ENCODE assay signal across 11 cellular contexts in the genomic region with DNA sequence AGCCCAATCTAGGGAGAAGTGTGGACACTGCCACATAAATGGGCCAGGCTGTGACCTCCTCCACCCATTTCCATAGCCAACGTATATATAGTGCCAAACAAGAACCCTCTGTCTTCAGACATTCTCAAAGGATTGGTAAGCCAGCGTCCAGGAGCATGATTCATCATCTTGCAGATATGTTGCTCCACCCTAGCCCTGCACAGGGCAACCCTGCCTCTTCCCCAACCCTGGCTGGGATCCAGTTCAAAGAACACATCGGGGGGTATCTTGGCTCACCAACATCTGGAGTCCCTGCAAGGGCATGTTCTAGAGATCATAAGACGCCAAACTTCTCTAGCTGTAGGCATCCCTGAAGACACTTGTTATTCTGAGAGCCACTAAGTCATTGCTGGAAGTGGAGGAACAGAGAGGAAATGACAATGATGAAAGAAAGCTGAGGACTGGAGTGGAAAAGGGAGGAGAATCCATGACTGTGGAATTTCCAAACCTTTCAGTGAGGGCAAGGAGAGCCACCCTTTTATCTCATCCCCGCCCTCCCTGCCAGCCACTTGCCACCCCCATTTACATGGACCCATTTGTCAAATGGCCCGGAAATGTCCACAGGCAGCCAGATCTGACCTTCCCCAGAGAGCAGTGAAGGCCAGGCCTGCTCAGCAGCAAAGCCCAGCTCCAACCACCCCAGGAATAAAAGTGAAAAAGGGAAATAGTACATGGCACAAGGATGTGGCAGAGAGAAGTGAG.
DNase-seq lines count a peak whose midpoint lies in the region; ATAC-seq, FAIRE-seq and TF ChIP-seq lines count a peak whose summit lies in the region.
"Had no signal": no experiment of that assay in that cellular context is flagged by ENCODE, and none has a peak within 500 bp of the region (broad histone marks: within the 10 kb centered on the region; RNA-seq: fewer than 3 reads in every experiment).

No MANE protein-coding gene starts in this region.

- no peak for TF ChIP-seq POLR2A in H54 (IDR thresholded peaks at IDR 0.05; ENCODE audit: low read depth, low read length)

- ATAC-seq in SK-N-SH treated with all-trans-retinoic acid at 6 μM for 48 hours (peak; percentile 77), GM18867 (IDR thresholded peaks at IDR 0.05; ENCODE audit: unreplicated experiment) (no peak), HG03342 (IDR thresholded peaks at IDR 0.05; ENCODE audit: unreplicated experiment) (no peak), GM18909 (IDR thresholded peaks at IDR 0.05; ENCODE audit: poor library complexity, unreplicated experiment) (no peak)

- no peaks in the 10 kb centered on the region for H3K27me3 ChIP-seq in skeletal muscle satellite cell (ENCODE audit: control insufficient read depth, insufficient read depth, low read length)

- DNase-seq in H54 (ENCODE audit: insufficient read length, low spot score) (peak; percentile 86), fibroblast of villous mesenchyme (ENCODE audit: low read depth) (peak; percentile 69), NCI-H82 treated with DMSO at 0.1 percent for 48 hours (lab: John Stamatoyannopoulos, UW; ENCODE audit: unreplicated experiment) (no peak)
- DNase-seq: activated CD8-positive, alpha-beta memory T cell treated with anti-CD3 and anti-CD28 coated beads, Interleukin-2, amount 50 U/mL, for 4 hours; NCI-H2227 treated with DMSO at 0.1 percent for 48 hours; SHP77 had no signal

- H3K36me3 ChIP-seq in skeletal muscle satellite cell (ENCODE audit: insufficient read depth, low read length) = no peaks in the 10 kb centered on the region

- H3K4me2 ChIP-seq in skeletal muscle satellite cell (ENCODE audit: low read length) = peak overlapping the region; percentile 27

- H3K9me3 ChIP-seq in skeletal muscle satellite cell (replicated peaks; ENCODE audit: low read length) = no peaks in the 10 kb centered on the region

- peaks cover 50% of the 10 kb centered on the region for H3K4me1 ChIP-seq in skeletal muscle satellite cell (ENCODE audit: control insufficient read depth, insufficient read depth, low read length)

- TF ChIP-seq CTCF in fibroblast of villous mesenchyme (IDR thresholded peaks at IDR 0.05; ENCODE audit: insufficient read depth, low read depth, low read length) = no peak

- no peak overlapping the region for H3K4me3 ChIP-seq in fibroblast of villous mesenchyme (ENCODE audit: low read depth, low read length)
- no peak overlapping the region for H3K4me3 ChIP-seq in skeletal muscle satellite cell (ENCODE audit: low read length)

- no peak overlapping the region for H3K9ac ChIP-seq in skeletal muscle satellite cell (ENCODE audit: low read depth, low read length)

- FAIRE-seq in H54 (lab: Jason Lieb, UNC) = peak; percentile 90

TF ChIP-seq in SK-N-SH treated with all-trans-retinoic acid at 6 μM for 48 hours, 23 proteins besides CTCF, POLR2A, EP300 and RAD21:
- no peak for TF ChIP-seq ZNF565 (CRISPR knock-in tag; conservative IDR thresholded peaks at IDR 0.05; ENCODE audit: low read depth)
- no peak for TF ChIP-seq SNAI2 (CRISPR knock-in tag; IDR thresholded peaks at IDR 0.05)
- TF ChIP-seq, protein P1, sequence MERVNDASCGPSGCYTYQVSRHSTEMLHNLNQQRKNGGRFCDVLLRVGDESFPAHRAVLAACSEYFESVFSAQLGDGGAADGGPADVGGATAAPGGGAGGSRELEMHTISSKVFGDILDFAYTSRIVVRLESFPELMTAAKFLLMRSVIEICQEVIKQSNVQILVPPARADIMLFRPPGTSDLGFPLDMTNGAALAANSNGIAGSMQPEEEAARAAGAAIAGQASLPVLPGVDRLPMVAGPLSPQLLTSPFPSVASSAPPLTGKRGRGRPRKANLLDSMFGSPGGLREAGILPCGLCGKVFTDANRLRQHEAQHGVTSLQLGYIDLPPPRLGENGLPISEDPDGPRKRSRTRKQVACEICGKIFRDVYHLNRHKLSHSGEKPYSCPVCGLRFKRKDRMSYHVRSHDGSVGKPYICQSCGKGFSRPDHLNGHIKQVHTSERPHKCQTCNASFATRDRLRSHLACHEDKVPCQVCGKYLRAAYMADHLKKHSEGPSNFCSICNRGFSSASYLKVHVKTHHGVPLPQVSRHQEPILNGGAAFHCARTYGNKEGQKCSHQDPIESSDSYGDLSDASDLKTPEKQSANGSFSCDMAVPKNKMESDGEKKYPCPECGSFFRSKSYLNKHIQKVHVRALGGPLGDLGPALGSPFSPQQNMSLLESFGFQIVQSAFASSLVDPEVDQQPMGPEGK (CRISPR knock-in tag; IDR thresholded peaks at IDR 0.05; ENCODE audit: borderline replicate concordance) = no peak
- no peak for TF ChIP-seq PPARA (CRISPR knock-in tag; IDR thresholded peaks at IDR 0.05; ENCODE audit: borderline replicate concordance)
- no peak for TF ChIP-seq BACH2 (CRISPR knock-in tag; IDR thresholded peaks at IDR 0.05; ENCODE audit: borderline replicate concordance)
- no peak for TF ChIP-seq ZNF8 (CRISPR knock-in tag; IDR thresholded peaks at IDR 0.05)
- no peak for TF ChIP-seq TSHZ2 (CRISPR knock-in tag; IDR thresholded peaks at IDR 0.05)
- TF ChIP-seq ZFP30 (CRISPR knock-in tag; IDR thresholded peaks at IDR 0.05) = no peak
- no peak for TF ChIP-seq CSRNP3 (CRISPR knock-in tag; IDR thresholded peaks at IDR 0.05)
- TF ChIP-seq GLIS3 (CRISPR knock-in tag; IDR thresholded peaks at IDR 0.05) = no peak
- TF ChIP-seq TOX (CRISPR knock-in tag; IDR thresholded peaks at IDR 0.05; ENCODE audit: borderline replicate concordance) = no peak
- no peak for TF ChIP-seq ESRRG (CRISPR knock-in tag; IDR thresholded peaks at IDR 0.05)
- no peak for TF ChIP-seq ZNF70 (CRISPR knock-in tag; IDR thresholded peaks at IDR 0.05)
